In genomic region chr7:131342864-131343263, GRCh38 we compare ENCODE assay signal across 1 cellular context.
TF ChIP-seq lines count a peak whose summit lies in the region.

No MANE protein-coding gene starts in this region.

TF ChIP-seq in HepG2, 621 proteins besides CTCF, POLR2A, EP300 and RAD21 (continued from another document):
- TF ChIP-seq ZNF407 (CRISPR knock-in tag; IDR thresholded peaks at IDR 0.05; ENCODE audit: not compliant biosample characterization) (no peak), TSC22D2 (CRISPR knock-in tag; IDR thresholded peaks at IDR 0.05; ENCODE audit: borderline replicate concordance) (no peak), RBM39 (IDR thresholded peaks at IDR 0.05; ENCODE audit: low read depth, low read length, poor library complexity, severe bottlenecking) (no peak), ZNF512 (CRISPR knock-in tag; IDR thresholded peaks at IDR 0.05) (no peak), ZFP90 (CRISPR knock-in tag; IDR thresholded peaks at IDR 0.05; ENCODE audit: borderline replicate concordance) (no peak), REXO4 (CRISPR knock-in tag; IDR thresholded peaks at IDR 0.05; ENCODE audit: borderline replicate concordance) (no peak), ZSCAN21 (CRISPR knock-in tag; IDR thresholded peaks at IDR 0.05; ENCODE audit: borderline replicate concordance) (no peak)
